10 cellular contexts compared by ENCODE assay signal in the genomic region with DNA sequence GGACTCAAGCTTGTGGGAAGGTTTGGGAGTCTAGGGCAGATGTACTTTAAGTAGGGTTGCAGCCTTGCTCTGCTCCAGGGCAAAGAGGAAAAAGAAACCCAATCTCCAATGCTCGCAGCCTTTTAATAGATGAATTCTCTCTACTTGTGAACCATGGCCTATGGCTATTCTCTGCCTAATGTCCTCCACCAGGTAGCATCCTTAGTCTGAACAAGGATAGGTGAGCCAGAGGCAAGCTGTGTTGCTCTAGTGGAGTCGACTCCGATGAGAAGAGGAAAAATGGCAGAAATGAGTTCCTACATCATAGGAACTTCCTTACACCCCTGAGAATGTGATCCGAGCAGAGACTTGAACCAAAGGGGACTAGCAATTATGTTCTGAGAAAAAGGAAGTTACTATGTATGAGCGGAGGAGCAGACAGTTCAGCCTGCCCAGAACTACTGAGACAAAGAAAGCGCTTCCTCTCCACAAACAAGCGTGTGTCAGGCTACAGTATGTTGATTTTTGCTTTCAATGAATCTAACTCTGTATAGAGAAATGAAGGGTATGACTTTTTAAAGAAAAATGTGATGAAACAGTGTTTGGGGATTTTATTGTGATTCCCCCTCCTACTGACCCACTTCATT.
DNase-seq lines count a peak whose midpoint lies in the region; ATAC-seq and TF ChIP-seq lines count a peak whose summit lies in the region.
"Had no signal": no experiment of that assay in that cellular context is flagged by ENCODE, and none has a peak within 500 bp of the region (broad histone marks: within the 10 kb centered on the region; RNA-seq: fewer than 3 reads in every experiment).

No MANE protein-coding gene starts in this region.

- peak; percentile 72 for ATAC-seq in GM21360 (IDR thresholded peaks at IDR 0.05; ENCODE audit: unreplicated experiment)
- peak; percentile 68 for ATAC-seq in HG03342 (IDR thresholded peaks at IDR 0.05; ENCODE audit: unreplicated experiment)
- ATAC-seq in activated B cell treated with CpG ODN at 0.5 μM for 24 hours (ENCODE audit: low read depth), result peak; percentile 76

- H3K9me3 Mint-ChIP-seq in activated B cell treated with CpG ODN at 0.5 μM for 24 hours, result peaks cover 1% of the 10 kb centered on the region
- H3K9me3 Mint-ChIP-seq: nephron had no signal

- peak overlapping the region; percentile 78 for H3K27ac Mint-ChIP-seq in activated B cell treated with CpG ODN at 0.5 μM for 24 hours

- POLR2A ChIA-PET in activated B cell treated with CpG ODN at 0.5 μM for 24 hours (lab: Charles Lee), result interaction anchor here (2.3 kb wide), 1 partner anchor 153 kb away, joined by 19 read pairs; a partner anchor contains a TSS

- H3K27me3 Mint-ChIP-seq in activated B cell treated with CpG ODN at 0.5 μM for 24 hours, result no peaks in the 10 kb centered on the region

- no peaks in the 10 kb centered on the region for H3K36me3 Mint-ChIP-seq in activated B cell treated with CpG ODN at 0.5 μM for 24 hours (ENCODE audit: low read depth)

- intact Hi-C loops in activated B cell treated with CpG ODN at 0.5 μM for 24 hours (cut with micrococcal nuclease), result loop anchor here (1.0 to 10.0 kb wide), 4 partner anchors 31 to 361 kb away; a partner anchor contains a TSS

- H3K4me3 Mint-ChIP-seq in activated B cell treated with CpG ODN at 0.5 μM for 24 hours, result peak overlapping the region; percentile 61
- H3K4me3 Mint-ChIP-seq: nephron had no signal

- H3K9me3 ChIP-seq in MG63, result no peaks in the 10 kb centered on the region

- no peaks in the 10 kb centered on the region for H3K27me3 ChIP-seq in MG63

- no peaks in the 10 kb centered on the region for H3K36me3 ChIP-seq in MG63

- peak; percentile 67 for DNase-seq in GDM1 (lab: John Stamatoyannopoulos, UW)
- DNase-seq in activated B cell treated with CpG ODN at 0.5 μM for 24 hours, result no peak
- DNase-seq in MG63, result no peak
- no peak for DNase-seq in stimulated activated CD4-positive, alpha-beta T cell treated with anti-CD3 and anti-CD28 coated beads, Interleukin-4, amount 100 ng/mL, for 4 hours
- no peak for DNase-seq in COR-L47 (lab: John Stamatoyannopoulos, UW)
- DNase-seq in NCI-H2107 (lab: John Stamatoyannopoulos, UW), result no peak
- DNase-seq: activated gamma-delta T cell treated with Interleukin-2 at 50 U/mL for 16 hours had no signal

- CTCF ChIA-PET in activated B cell treated with CpG ODN at 0.5 μM for 24 hours (lab: Charles Lee), result interaction anchor here (1.0 kb wide), 1 partner anchor 150 kb away, joined by 3 read pairs; no protein-coding TSS in a partner anchor

- no peak for TF ChIP-seq CTCF in activated B cell treated with CpG ODN at 0.5 μM for 24 hours (IDR thresholded peaks at IDR 0.05)

- no peak overlapping the region for H3K4me3 ChIP-seq in MG63

- peaks cover 44% of the 10 kb centered on the region for H3K4me1 Mint-ChIP-seq in activated B cell treated with CpG ODN at 0.5 μM for 24 hours
